In the genomic region with DNA sequence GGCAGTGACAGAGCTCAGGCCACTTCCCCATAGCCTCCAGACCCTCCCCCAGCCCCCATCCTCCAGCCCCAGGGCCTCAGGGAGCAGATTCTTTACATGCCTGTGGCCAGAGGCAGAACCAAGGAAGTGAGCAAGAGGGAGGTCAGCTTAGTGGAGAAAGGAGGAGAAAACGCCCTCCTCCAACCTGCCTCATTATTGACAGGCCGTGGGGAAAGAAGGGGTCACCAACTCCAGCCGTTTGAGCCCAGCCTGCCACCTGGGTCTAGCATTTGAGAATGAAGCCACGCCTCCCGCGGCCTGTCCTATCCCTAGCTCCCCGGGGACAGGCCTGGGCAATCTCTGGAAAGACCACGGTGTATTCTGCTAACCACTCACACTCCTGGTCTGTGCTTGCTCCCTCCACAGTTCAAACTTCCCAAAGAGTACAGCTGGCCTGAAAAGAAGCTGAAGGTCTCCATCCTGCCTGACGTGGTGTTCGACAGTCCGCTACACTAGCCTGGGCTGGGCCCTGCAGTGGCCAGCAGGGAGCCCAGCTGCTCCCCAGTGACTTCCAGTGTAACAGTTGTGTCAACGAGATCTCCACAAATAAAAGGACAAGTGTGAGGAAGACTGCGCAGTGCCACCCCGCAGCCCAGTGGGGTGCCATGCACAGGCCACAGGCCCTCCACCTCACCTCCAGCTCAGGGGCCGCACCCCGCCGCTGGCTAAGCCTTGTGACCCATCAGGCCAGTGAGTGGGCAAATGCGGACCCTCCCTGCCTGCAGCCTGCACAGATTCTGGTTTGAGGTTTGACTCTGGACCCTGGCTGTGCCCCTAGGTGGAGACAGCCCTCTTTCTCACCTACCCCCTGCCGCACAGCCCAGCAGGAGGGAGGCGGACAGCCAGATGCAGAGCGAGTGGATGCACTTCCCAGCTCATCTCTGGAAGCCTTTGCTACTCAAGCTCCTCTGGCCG, we compare ENCODE assay signal across 10 cellular contexts. TPM values are rescaled to one million over a fixed set of nuclear protein-coding genes. Genes with fewer than 3 reads are reported as not detected.
DNase-seq lines count a peak whose midpoint lies in the region; ATAC-seq and TF ChIP-seq lines count a peak whose summit lies in the region.
"Had no signal": no experiment of that assay in that cellular context is flagged by ENCODE, and none has a peak within 500 bp of the region (broad histone marks: within the 10 kb centered on the region; RNA-seq: fewer than 3 reads in every experiment).

No MANE protein-coding gene starts in this region.

- no peak overlapping the region for H3K4me3 Mint-ChIP-seq in activated CD8-positive, alpha-beta T cell treated with anti-CD3 and anti-CD28 coated beads, Interleukin-2, amount 10 ng/mL, durations not matched to agents 7 days and 5 days
- H3K4me3 Mint-ChIP-seq: activated naive CD8-positive, alpha-beta T cell treated with anti-CD3 and anti-CD28 coated beads, Interleukin-2, amount 10 ng/mL, durations not matched to agents 7 days and 5 days had no signal

- ATAC-seq in activated CD8-positive, alpha-beta T cell treated with anti-CD3 and anti-CD28 coated beads, Interleukin-2, amount 10 ng/mL, durations not matched to agents 7 days and 5 days = no peak
- ATAC-seq in activated CD4-positive, CD25-positive, alpha-beta regulatory T cell treated with anti-CD3 and anti-CD28 coated beads, Interleukin-2, amount 50 U/mL, for 24 hours = no peak

- peaks cover 33 to 55% of the 10 kb centered on the region in 2 donors for H3K4me1 ChIP-seq in muscle layer of duodenum (ENCODE audit: control insufficient read depth in 1 of 2, insufficient read depth in 2 of 2, low read length in 2 of 2)

- intact Hi-C loops in dorsolateral prefrontal cortex (cut with DNase I) = no loop called here

- H3K4me3 ChIP-seq in dorsolateral prefrontal cortex = peak overlapping the region in 4 of 59 donors; percentile 11 to 25 (median 16)
- no peak overlapping the region for H3K4me3 ChIP-seq in muscle layer of duodenum (ENCODE audit: low read depth in 1 of 2, low read length in 2 of 2)

- TF ChIP-seq CTCF in dorsolateral prefrontal cortex (IDR thresholded peaks at IDR 0.05 in 54 of 56, conservative IDR thresholded peaks at IDR 0.05 in 2 of 56; ENCODE audit: low read depth in 1 of 56, partially characterized antibody in 56 of 56) (no peak), GM13976 (IDR thresholded peaks at IDR 0.05; ENCODE audit: borderline replicate concordance, control extremely low read depth, extremely low read depth, insufficient read depth, missing control alignments) (no peak)

- in situ Hi-C loops in GM13976 (cut with MboI; ENCODE audit: low sequenced_read_pairs, unreplicated experiment) = no loop called here

- CTCF ChIA-PET in activated CD8-positive, alpha-beta T cell treated with anti-CD3 and anti-CD28 coated beads, Interleukin-2, amount 10 ng/mL, durations not matched to agents 7 days and 5 days (lab: Charles Lee) = interaction anchor here (1.1 kb wide), 1 partner anchor 126 kb away, joined by 3 read pairs; no protein-coding TSS in a partner anchor

- no peaks in the 10 kb centered on the region for H3K27me3 Mint-ChIP-seq in activated CD8-positive, alpha-beta T cell treated with anti-CD3 and anti-CD28 coated beads, Interleukin-2, amount 10 ng/mL, durations not matched to agents 7 days and 5 days (ENCODE audit: low read depth)
- H3K27me3 Mint-ChIP-seq: activated naive CD8-positive, alpha-beta T cell treated with anti-CD3 and anti-CD28 coated beads, Interleukin-2, amount 10 ng/mL, durations not matched to agents 7 days and 5 days had no signal

- H3K4me1 Mint-ChIP-seq in activated CD8-positive, alpha-beta T cell treated with anti-CD3 and anti-CD28 coated beads, Interleukin-2, amount 10 ng/mL, durations not matched to agents 7 days and 5 days (ENCODE audit: low read depth) = peaks cover 38% of the 10 kb centered on the region

- DNase-seq in AG08395 (ENCODE audit: low spot score) (peak; percentile 85), MV-4-11 (lab: John Stamatoyannopoulos, UW) (peak; percentile 76), dorsolateral prefrontal cortex (peak in 1 of 10 donors; percentile 23), GM13976 (ENCODE audit: low spot score) (no peak), OCI-M2 (lab: John Stamatoyannopoulos, UW; ENCODE audit: unreplicated experiment) (no peak)
- no peak for DNase-seq in activated CD8-positive, alpha-beta T cell treated with anti-CD3 and anti-CD28 coated beads, Interleukin-2, amount 10 ng/mL, durations not matched to agents 7 days and 5 days
- DNase-seq: activated naive CD8-positive, alpha-beta T cell treated with anti-CD3 and anti-CD28 coated beads, Interleukin-2, amount 10 ng/mL, durations not matched to agents 7 days and 5 days had no signal

- H3K27me3 ChIP-seq in dorsolateral prefrontal cortex = no peaks in the 10 kb centered on the region
- no peaks in the 10 kb centered on the region for H3K27me3 ChIP-seq in muscle layer of duodenum (ENCODE audit: low read depth, low read length)

- no peak overlapping the region for H3K27ac Mint-ChIP-seq in activated CD8-positive, alpha-beta T cell treated with anti-CD3 and anti-CD28 coated beads, Interleukin-2, amount 10 ng/mL, durations not matched to agents 7 days and 5 days
- H3K27ac Mint-ChIP-seq: activated naive CD8-positive, alpha-beta T cell treated with anti-CD3 and anti-CD28 coated beads, Interleukin-2, amount 10 ng/mL, durations not matched to agents 7 days and 5 days had no signal

- H3K27ac ChIP-seq in dorsolateral prefrontal cortex (peak overlapping the region in 58 of 59 donors; percentile 56 to 95 (median 90)), muscle layer of duodenum (ENCODE audit: low read length) (peak overlapping the region; percentile 23)
- H3K27ac ChIP-seq: KMS-11 had no signal

- no peaks in the 10 kb centered on the region for H3K9me3 Mint-ChIP-seq in activated CD8-positive, alpha-beta T cell treated with anti-CD3 and anti-CD28 coated beads, Interleukin-2, amount 10 ng/mL, durations not matched to agents 7 days and 5 days (ENCODE audit: insufficient read depth)
- H3K9me3 Mint-ChIP-seq: activated naive CD8-positive, alpha-beta T cell treated with anti-CD3 and anti-CD28 coated beads, Interleukin-2, amount 10 ng/mL, durations not matched to agents 7 days and 5 days had no signal

- no peaks in the 10 kb centered on the region for H3K36me3 Mint-ChIP-seq in activated CD8-positive, alpha-beta T cell treated with anti-CD3 and anti-CD28 coated beads, Interleukin-2, amount 10 ng/mL, durations not matched to agents 7 days and 5 days (ENCODE audit: low read depth)
- H3K36me3 Mint-ChIP-seq: activated naive CD8-positive, alpha-beta T cell treated with anti-CD3 and anti-CD28 coated beads, Interleukin-2, amount 10 ng/mL, durations not matched to agents 7 days and 5 days had no signal

- H3K9me3 ChIP-seq in muscle layer of duodenum (ENCODE audit: control insufficient read depth in 1 of 2, low read length in 2 of 2) = no peaks in the 10 kb centered on the region

- POLR2A ChIA-PET in activated CD8-positive, alpha-beta T cell treated with anti-CD3 and anti-CD28 coated beads, Interleukin-2, amount 10 ng/mL, durations not matched to agents 7 days and 5 days (lab: Charles Lee) = no interaction called here

- H3K36me3 ChIP-seq in muscle layer of duodenum (ENCODE audit: control insufficient read depth in 1 of 2, insufficient read depth in 2 of 2, low read length in 2 of 2) = peaks cover 3 to 7% of the 10 kb centered on the region in 2 donors

RNA-seq across cellular contexts. Expression of a gene that starts 14.3 kb away (rescaled TPM):
- total RNA-seq in dorsolateral prefrontal cortex = 100 to 1,000 TPM in 118 of 120 experiments, 10 to 100 TPM in 2; 95.2 to 308 (median 133) TPM
- 10 to 100 TPM; 45.0 to 47.1 TPM for total RNA-seq in activated CD8-positive, alpha-beta T cell treated with anti-CD3 and anti-CD28 coated beads, Interleukin-2, amount 10 ng/mL, durations not matched to agents 7 days and 5 days

Comparison
In these comparisons a context has a peak if more than half of its experiments do, and no peak if none do; other contexts are left out.
1. DNase-seq: peak in AG08395 (single experiment) and MV-4-11 (single experiment); none in GM13976 (single experiment), activated CD8-positive, alpha-beta T cell treated with anti-CD3 and anti-CD28 coated beads, Interleukin-2, amount 10 ng/mL, durations not matched to agents 7 days and 5 days (single experiment) and OCI-M2 (single experiment).